Comparison of ENCODE assay signal across 10 cellular contexts in genomic region chr2:234978466-234979203, GRCh38. TPM values are rescaled to one million over a fixed set of nuclear protein-coding genes. Genes with fewer than 3 reads are reported as not detected.
DNase-seq lines count a peak whose midpoint lies in the region; ATAC-seq, FAIRE-seq and TF ChIP-seq lines count a peak whose summit lies in the region.
"Had no signal": no experiment of that assay in that cellular context is flagged by ENCODE, and none has a peak within 500 bp of the region (broad histone marks: within the 10 kb centered on the region; RNA-seq: fewer than 3 reads in every experiment).

No MANE protein-coding gene starts in this region.

- H2AFZ ChIP-seq in HCT116 (ENCODE audit: low read depth, low read length, poor library complexity, severe bottlenecking): no peak overlapping the region

- H3K9me3 ChIP-seq in HCT116 (ENCODE audit: control insufficient read depth in 1 of 2, insufficient read depth in 1 of 2, low read depth in 1 of 2, low read length in 2 of 2): peaks cover 0 to 7% of the 10 kb centered on the region in 2 experiments; a peak in 1 of 4 replicates
- H3K9me3 ChIP-seq in right cardiac atrium (ENCODE audit: control insufficient read depth, low read length): no peaks in the 10 kb centered on the region
- H3K9me3 ChIP-seq in small intestine (ENCODE audit: control insufficient read depth, low read depth): no peaks in the 10 kb centered on the region

- H3K36me3 ChIP-seq in HCT116 (ENCODE audit: control insufficient read depth in 1 of 2, insufficient read depth in 2 of 2, low read length in 2 of 2): peaks cover 0 to 3% of the 10 kb centered on the region in 2 experiments; a peak in 1 of 4 replicates
- no peaks in the 10 kb centered on the region for H3K36me3 ChIP-seq in small intestine (ENCODE audit: control insufficient read depth in 2 of 2, insufficient read depth in 2 of 2, low read length in 2 of 2)

- CTCF ChIA-PET in HCT116 (lab: Charles Lee): no interaction called here
- CTCF ChIA-PET in activated CD8-positive, alpha-beta T cell treated with anti-CD3 and anti-CD28 coated beads for 36 hours (lab: Charles Lee): no interaction called here

- H3K4me1 ChIP-seq in HCT116 (ENCODE audit: control insufficient read depth in 1 of 2, insufficient read depth in 2 of 2, low read length in 2 of 2): peaks cover 59 to 78% of the 10 kb centered on the region in 2 experiments
- H3K4me1 ChIP-seq in right cardiac atrium (ENCODE audit: control insufficient read depth, insufficient read depth, low read length): peaks cover 18% of the 10 kb centered on the region
- H3K4me1 ChIP-seq in small intestine (ENCODE audit: control insufficient read depth in 2 of 2, insufficient read depth in 1 of 2, low read depth in 1 of 2, low read length in 1 of 2): peaks cover 2 to 4% of the 10 kb centered on the region in 2 donors

- no peaks in the 10 kb centered on the region for H4K20me1 ChIP-seq in HCT116 (ENCODE audit: insufficient read depth)

- peaks cover 3% of the 10 kb centered on the region for H3K9me3 Mint-ChIP-seq in activated CD8-positive, alpha-beta T cell treated with anti-CD3 and anti-CD28 coated beads for 36 hours

- H3K27ac Mint-ChIP-seq in activated CD8-positive, alpha-beta T cell treated with anti-CD3 and anti-CD28 coated beads for 36 hours: no peak overlapping the region

- peak overlapping the region; percentile 58 for H3K4me2 ChIP-seq in HCT116 (ENCODE audit: low read length)

- no peak for TF ChIP-seq RAD21 in HCT116 (IDR thresholded peaks at IDR 0.05; ENCODE audit: low read depth)

- TF ChIP-seq POLR2A in HCT116 (IDR thresholded peaks at IDR 0.05; ENCODE audit: borderline replicate concordance, extremely low read depth, insufficient read depth, insufficient read length): no peak

- no peaks in the 10 kb centered on the region for H3K4me1 Mint-ChIP-seq in activated CD8-positive, alpha-beta T cell treated with anti-CD3 and anti-CD28 coated beads for 36 hours (ENCODE audit: low read depth)

- H3K4me3 Mint-ChIP-seq in activated CD8-positive, alpha-beta T cell treated with anti-CD3 and anti-CD28 coated beads for 36 hours: no peak overlapping the region

- H3K27ac ChIP-seq in HCT116 (ENCODE audit: low read depth, low read length) (peak overlapping the region; percentile 37), right cardiac atrium (ENCODE audit: low read length) (peak overlapping the region; percentile 65), small intestine (ENCODE audit: low read depth in 1 of 2, low read length in 1 of 2) (peak overlapping the region in 1 of 2 donors; percentile 35)

- H3K9me2 ChIP-seq in HCT116 (ENCODE audit: insufficient read depth): no peaks in the 10 kb centered on the region

- peak overlapping the region in 1 of 2 experiments; percentile 7; a peak in 1 of 4 replicates for H3K4me3 ChIP-seq in HCT116 (replicated peaks in 1 of 2; ENCODE audit: low read depth in 1 of 2, low read length in 2 of 2)
- H3K4me3 ChIP-seq in right cardiac atrium (ENCODE audit: low read length): no peak overlapping the region
- no peak overlapping the region for H3K4me3 ChIP-seq in small intestine (ENCODE audit: low read depth in 1 of 2, low read length in 2 of 2)

- H3K27me3 ChIP-seq in HCT116 (ENCODE audit: insufficient read depth, low read length) (no peaks in the 10 kb centered on the region), right cardiac atrium (ENCODE audit: control insufficient read depth, insufficient read depth) (no peaks in the 10 kb centered on the region), small intestine (ENCODE audit: control insufficient read depth in 2 of 2, insufficient read depth in 2 of 2, low read length in 2 of 2) (no peaks in the 10 kb centered on the region)

- intact Hi-C loops in HCT116 (cut with micrococcal nuclease) (no loop called here), right cardiac atrium (cut with DNase I) (no loop called here)
- intact Hi-C loops in activated CD8-positive, alpha-beta T cell treated with anti-CD3 and anti-CD28 coated beads for 36 hours (cut with micrococcal nuclease): no loop called here

- 58% methylated on average over 23 of the region's 23 CpGs for WGBS in right cardiac atrium
- 18 to 53% (median 43%) methylated on average over 23 of the region's 23 CpGs for WGBS in small intestine, 3 donors

- BruUV-seq in HCT116 (replicated peaks; lab: Mats Ljungman, UMichigan): no TSS peak

- peaks cover 4% of the 10 kb centered on the region for H3K27me3 Mint-ChIP-seq in activated CD8-positive, alpha-beta T cell treated with anti-CD3 and anti-CD28 coated beads for 36 hours

- peaks cover 79% of the 10 kb centered on the region for H3K79me2 ChIP-seq in HCT116 (ENCODE audit: insufficient read depth, low read length)

- FAIRE-seq in small intestine (lab: Jason Lieb, UNC): no peak
- FAIRE-seq: endometrium had no signal

- TF ChIP-seq CTCF in HCT116 (IDR thresholded peaks at IDR 0.05 in 2 of 3, conservative IDR thresholded peaks at IDR 0.05 in 1 of 3; ENCODE audit: borderline replicate concordance in 1 of 3, insufficient read depth in 1 of 3, low read depth in 2 of 3, low read length in 2 of 3): no peak
- no peak for TF ChIP-seq CTCF in activated CD8-positive, alpha-beta T cell treated with anti-CD3 and anti-CD28 coated beads for 36 hours (IDR thresholded peaks at IDR 0.05)

- H3K36me3 Mint-ChIP-seq in activated CD8-positive, alpha-beta T cell treated with anti-CD3 and anti-CD28 coated beads for 36 hours (ENCODE audit: low read depth): no peaks in the 10 kb centered on the region

- ATAC-seq in HCT116 (no peak), right cardiac atrium (no peak), GM18498 (IDR thresholded peaks at IDR 0.05; ENCODE audit: unreplicated experiment) (no peak)
- ATAC-seq in activated CD8-positive, alpha-beta T cell treated with anti-CD3 and anti-CD28 coated beads for 36 hours: no peak

- DNase-seq in HCT116 (ENCODE audit: low read depth, low spot score) (no peak), SW480 (ENCODE audit: low spot score) (peak; percentile 60), right cardiac atrium (no peak), small intestine (peak; percentile 61), mucosa of gallbladder (ENCODE audit: low spot score) (no peak)
- DNase-seq in activated CD8-positive, alpha-beta T cell treated with anti-CD3 and anti-CD28 coated beads for 36 hours: no peak
- DNase-seq: activated gamma-delta T cell had no signal

- POLR2A ChIA-PET in HCT116 (lab: Charles Lee): no interaction called here
- POLR2A ChIA-PET in activated CD8-positive, alpha-beta T cell treated with anti-CD3 and anti-CD28 coated beads for 36 hours (lab: Charles Lee): no interaction called here

- RAD21 ChIA-PET in HCT116 (lab: Charles Lee; ENCODE audit: low non-redundant PET in 1 of 2, low total read pairs in 2 of 2, uncharacterized antibody in 2 of 2, unreplicated experiment in 2 of 2): no interaction called here

- H3K9ac ChIP-seq in HCT116 (ENCODE audit: low read length): no peak overlapping the region

TF ChIP-seq in HCT116, 20 proteins besides CTCF, POLR2A, EP300 and RAD21:
- TF ChIP-seq YY1 (IDR thresholded peaks at IDR 0.05; ENCODE audit: extremely low read depth, insufficient replicate concordance, low read depth, low read length) (peak; percentile 8), MAX (IDR thresholded peaks at IDR 0.05) (no peak), ELF1 (IDR thresholded peaks at IDR 0.05; ENCODE audit: borderline replicate concordance, low read depth) (no peak)

RNA-seq across cellular contexts. Expression of gene SH3BP4, which starts 26.8 kb away (rescaled TPM):
- total RNA-seq in HCT116 (2021; ENCODE audit: unreplicated experiment) (32.9 TPM), right cardiac atrium (10 to 100 TPM; 18.4 to 32.0 (median 21.6) TPM), mucosa of gallbladder (51.7 TPM)
- polyA plus RNA-seq in HCT116 (2012): 25.8 and 28.0 TPM in 2 replicates
- polyA plus RNA-seq in right cardiac atrium (12.3 TPM), small intestine (10 to 100 TPM in 1 of 3 donors, 1 to 10 TPM in 2; 3.6 to 36.7 (median 5.1) TPM)
- under 1 TPM; 0.14 to 0.54 TPM for total RNA-seq in activated CD8-positive, alpha-beta T cell treated with anti-CD3 and anti-CD28 coated beads for 36 hours
- total RNA-seq: T-helper 2 cell treated with Interferon-gamma antibody and Interleukin-4, amounts not matched to agents 100 ng/mL and 5 ng/mL, for 36 hours had no signal

Comparison
In these comparisons a context has a peak if more than half of its experiments do, and no peak if none do; other contexts are left out.
1. DNase-seq: peak in SW480 (single experiment) and small intestine (single experiment); none in HCT116 (single experiment), right cardiac atrium (0 of 3), mucosa of gallbladder (single experiment) and activated CD8-positive, alpha-beta T cell treated with anti-CD3 and anti-CD28 coated beads for 36 hours (single experiment).
2. RNA of gene SH3BP4, which starts 26.8 kb away (total RNA-seq): 51.7 TPM in mucosa of gallbladder (single experiment), 32.9 TPM in HCT116 (single experiment) and 18.4 to 32.0 TPM in right cardiac atrium; 0.14 to 0.54 TPM in activated CD8-positive, alpha-beta T cell treated with anti-CD3 and anti-CD28 coated beads for 36 hours; every median in the first group is over 10 times any median in the second.